Comparison of ENCODE assay signal across 21 cellular contexts in the genomic region with DNA sequence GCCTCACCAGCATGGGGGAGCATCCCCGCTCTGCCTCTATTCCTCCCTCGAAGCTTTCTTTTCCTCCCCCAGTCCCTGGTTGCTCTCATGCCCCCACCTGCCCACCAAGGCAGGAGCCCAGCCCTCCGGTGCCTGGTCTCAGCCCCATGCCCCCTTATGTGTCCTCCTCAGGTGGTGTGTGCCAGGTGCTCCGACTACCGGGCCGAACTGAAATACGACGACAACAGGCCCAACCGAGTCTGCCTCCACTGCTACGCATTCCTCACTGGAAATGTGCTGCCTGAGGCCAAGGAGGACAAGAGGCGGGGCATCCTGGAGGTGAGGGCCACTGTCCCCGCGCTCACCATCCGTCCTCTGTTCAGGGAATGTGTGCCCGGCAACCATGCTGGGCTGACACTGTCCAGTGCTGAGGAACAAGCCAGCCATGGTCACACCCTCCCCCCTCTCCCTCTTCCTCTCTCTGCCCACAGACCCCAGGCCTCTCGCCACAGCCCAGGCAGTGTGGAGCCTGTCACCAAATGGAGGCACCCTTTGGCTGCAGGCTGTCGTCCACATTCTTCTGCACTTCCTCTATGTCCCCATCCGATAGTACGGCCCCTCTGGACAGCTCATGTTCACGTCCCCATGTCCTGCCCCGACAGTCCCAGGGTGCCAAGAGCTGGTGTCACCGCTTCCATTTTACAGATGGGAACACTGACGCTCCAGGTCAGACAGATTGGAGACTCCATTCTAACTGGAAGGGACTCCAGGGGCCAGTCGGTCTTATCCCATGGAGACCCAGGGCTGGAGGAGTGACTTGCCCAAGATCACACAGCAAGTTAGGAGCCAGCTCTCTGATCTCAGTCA. TPM values are rescaled to one million over a fixed set of nuclear protein-coding genes. Genes with fewer than 3 reads are reported as not detected.
A peak's percentile ranks its signal among the peaks of the same experiment; 100 is the strongest.
DNase-seq lines count a peak whose midpoint lies in the region; ATAC-seq lines count a peak whose summit lies in the region.
"Had no signal": no experiment of that assay in that cellular context is flagged by ENCODE, and none has a peak within 500 bp of the region (broad histone marks: within the 10 kb centered on the region; RNA-seq: fewer than 3 reads in every experiment).

No MANE protein-coding gene starts in this region.

- peaks cover 92% of the 10 kb centered on the region for H3K4me1 Mint-ChIP-seq in activated naive CD4-positive, alpha-beta T cell treated with anti-CD3 and anti-CD28 coated beads, Interleukin-2, amount 10 ng/mL, durations not matched to agents 7 days and 5 days
- H3K4me1 Mint-ChIP-seq in T-helper 17 cell, result peaks cover 34% of the 10 kb centered on the region
- peaks cover 76% of the 10 kb centered on the region for H3K4me1 Mint-ChIP-seq in dendritic cell treated with granulocyte-macrophage colony-stimulating factor and Interleukin-4, amounts not matched to agents 40 ng/mL and 50 ng/mL, for 4 days (ENCODE audit: low read depth)
- peaks cover 22 to 31% of the 10 kb centered on the region in 2 donors for H3K4me1 Mint-ChIP-seq in stimulated activated naive B cell treated with anti-CD40 and anti-IgM and Interleukin-4, amounts not matched to agents 10 μg/mL and 1 μg/mL and 100 μg/mL, for 72 hours

- H3K9me3 Mint-ChIP-seq in activated naive CD4-positive, alpha-beta T cell treated with anti-CD3 and anti-CD28 coated beads, Interleukin-2, amount 10 ng/mL, durations not matched to agents 7 days and 5 days, result peaks cover 4% of the 10 kb centered on the region
- H3K9me3 Mint-ChIP-seq in dendritic cell treated with granulocyte-macrophage colony-stimulating factor and Interleukin-4, amounts not matched to agents 40 ng/mL and 50 ng/mL, for 4 days, result no peaks in the 10 kb centered on the region
- peaks cover 4 to 6% of the 10 kb centered on the region in 2 donors for H3K9me3 Mint-ChIP-seq in stimulated activated naive B cell treated with anti-CD40 and anti-IgM and Interleukin-4, amounts not matched to agents 10 μg/mL and 1 μg/mL and 100 μg/mL, for 72 hours

- H3K9me3 ChIP-seq in T-helper 17 cell (ENCODE audit: control insufficient read depth, low read length, poor library complexity, severe bottlenecking), result no peaks in the 10 kb centered on the region

- intact Hi-C loops in dendritic cell treated with granulocyte-macrophage colony-stimulating factor and Interleukin-4, amounts not matched to agents 40 ng/mL and 50 ng/mL, for 4 days (cut with micrococcal nuclease), result no loop called here

- peaks cover 14% of the 10 kb centered on the region for H3K36me3 Mint-ChIP-seq in activated naive CD4-positive, alpha-beta T cell treated with anti-CD3 and anti-CD28 coated beads, Interleukin-2, amount 10 ng/mL, durations not matched to agents 7 days and 5 days
- H3K36me3 Mint-ChIP-seq in T-helper 17 cell (ENCODE audit: low read depth), result peaks cover 2% of the 10 kb centered on the region
- peaks cover 100% of the 10 kb centered on the region for H3K36me3 Mint-ChIP-seq in dendritic cell treated with granulocyte-macrophage colony-stimulating factor and Interleukin-4, amounts not matched to agents 40 ng/mL and 50 ng/mL, for 4 days (ENCODE audit: low read depth)
- peaks cover 67 to 82% of the 10 kb centered on the region in 2 donors for H3K36me3 Mint-ChIP-seq in stimulated activated naive B cell treated with anti-CD40 and anti-IgM and Interleukin-4, amounts not matched to agents 10 μg/mL and 1 μg/mL and 100 μg/mL, for 72 hours

- H3K27ac Mint-ChIP-seq in activated naive CD4-positive, alpha-beta T cell treated with anti-CD3 and anti-CD28 coated beads, Interleukin-2, amount 10 ng/mL, durations not matched to agents 7 days and 5 days, result peak overlapping the region; percentile 70
- peak overlapping the region; percentile 32 for H3K27ac Mint-ChIP-seq in T-helper 17 cell
- H3K27ac Mint-ChIP-seq in dendritic cell treated with granulocyte-macrophage colony-stimulating factor and Interleukin-4, amounts not matched to agents 40 ng/mL and 50 ng/mL, for 4 days, result peak overlapping the region; percentile 67
- H3K27ac Mint-ChIP-seq in stimulated activated naive B cell treated with anti-CD40 and anti-IgM and Interleukin-4, amounts not matched to agents 10 μg/mL and 1 μg/mL and 100 μg/mL, for 72 hours, result peak overlapping the region; percentile 70
- H3K27ac Mint-ChIP-seq: nephron progenitor cell had no signal

- DNase-seq in activated naive CD4-positive, alpha-beta T cell treated with anti-CD3 and anti-CD28 coated beads, Interleukin-2, amount 10 ng/mL, durations not matched to agents 7 days and 5 days, result no peak
- DNase-seq in activated naive CD4-positive, alpha-beta T cell treated with Interleukin-2 at 50 U/mL for 16 hours, result no peak
- DNase-seq in T-helper 17 cell (no peak), SK-N-DZ (ENCODE audit: low spot score) (no peak), NCI-H2081 (lab: John Stamatoyannopoulos, UW) (no peak), NCI-H1417 (lab: John Stamatoyannopoulos, UW) (no peak)
- no peak for DNase-seq in stimulated activated naive B cell treated with anti-CD40 and anti-IgM and Interleukin-4, amounts not matched to agents 10 μg/mL and 1 μg/mL and 100 μg/mL, for 72 hours
- DNase-seq: activated effector memory CD4-positive, alpha-beta T cell treated with Interleukin-2 at 50 U/mL for 16 hours; Caco-2; effector CD8-positive, alpha-beta T cell; GDM1; NCI-H187; NCI-H524; nephron progenitor cell; stimulated activated CD4-positive, alpha-beta T cell treated with anti-CD3 and anti-CD28 coated beads, Interleukin-1b, Interleukin-23, amount 100 ng/mL, for 48 hours; stimulated activated CD8-positive, alpha-beta memory T cell treated with anti-CD3 and anti-CD28 coated beads, Interleukin-4, amount 100 ng/mL, for 48 hours; SW 1271 had no signal

- H3K27me3 Mint-ChIP-seq in activated naive CD4-positive, alpha-beta T cell treated with anti-CD3 and anti-CD28 coated beads, Interleukin-2, amount 10 ng/mL, durations not matched to agents 7 days and 5 days, result no peaks in the 10 kb centered on the region
- no peaks in the 10 kb centered on the region for H3K27me3 Mint-ChIP-seq in T-helper 17 cell
- H3K27me3 Mint-ChIP-seq in dendritic cell treated with granulocyte-macrophage colony-stimulating factor and Interleukin-4, amounts not matched to agents 40 ng/mL and 50 ng/mL, for 4 days, result no peaks in the 10 kb centered on the region
- no peaks in the 10 kb centered on the region for H3K27me3 Mint-ChIP-seq in stimulated activated naive B cell treated with anti-CD40 and anti-IgM and Interleukin-4, amounts not matched to agents 10 μg/mL and 1 μg/mL and 100 μg/mL, for 72 hours

- H3K4me3 Mint-ChIP-seq in activated naive CD4-positive, alpha-beta T cell treated with anti-CD3 and anti-CD28 coated beads, Interleukin-2, amount 10 ng/mL, durations not matched to agents 7 days and 5 days, result no peak overlapping the region
- H3K4me3 Mint-ChIP-seq in T-helper 17 cell, result no peak overlapping the region
- no peak overlapping the region for H3K4me3 Mint-ChIP-seq in dendritic cell treated with granulocyte-macrophage colony-stimulating factor and Interleukin-4, amounts not matched to agents 40 ng/mL and 50 ng/mL, for 4 days
- H3K4me3 Mint-ChIP-seq in stimulated activated naive B cell treated with anti-CD40 and anti-IgM and Interleukin-4, amounts not matched to agents 10 μg/mL and 1 μg/mL and 100 μg/mL, for 72 hours, result peak overlapping the region in 1 of 2 donors; percentile 23
- H3K4me3 Mint-ChIP-seq: nephron progenitor cell had no signal

- CTCF ChIA-PET in activated naive CD4-positive, alpha-beta T cell treated with anti-CD3 and anti-CD28 coated beads, Interleukin-2, amount 10 ng/mL, durations not matched to agents 7 days and 5 days (lab: Charles Lee), result interaction anchor here (0.8 to 25.3 kb wide), 7 partner anchors 8 to 285 kb away, joined by 3 to 697 read pairs (median 182); a partner anchor contains a TSS

- no peak for ATAC-seq in T-helper 17 cell
- no peak for ATAC-seq in stimulated activated naive B cell treated with anti-CD40 and anti-IgM and Interleukin-4, amounts not matched to agents 10 μg/mL and 1 μg/mL and 100 μg/mL, for 72 hours (replicated peaks)
- ATAC-seq: Panc1 had no signal

RNA-seq across cellular contexts. Expression of a gene that starts 20.4 kb away (rescaled TPM):
- total RNA-seq in T-helper 17 cell, result 10 to 100 TPM in 1 of 2 donors, 1 to 10 TPM in 1; 1.7 to 12.6 TPM
- not detected in 2 replicates for polyA plus RNA-seq in SK-N-DZ (2014; cell fraction: cytosol; rRNA removed)
- polyA plus RNA-seq in SK-N-DZ (2014; cell fraction: nucleus; rRNA removed), result not detected in 2 replicates
- total RNA-seq: Caco-2, fibroblast of villous mesenchyme, LHCN-M2 had no signal

RNA-seq across cellular contexts. Expression of a gene that starts 39.8 kb away (rescaled TPM):
- total RNA-seq in T-helper 17 cell, result 100 to 1,000 TPM; 194 to 202 TPM
- polyA plus RNA-seq in SK-N-DZ (2014; cell fraction: cytosol; rRNA removed), result 215 and 251 TPM in 2 replicates
- 349 and 390 TPM in 2 replicates for polyA plus RNA-seq in SK-N-DZ (2014; cell fraction: nucleus; rRNA removed)
